ENCODE assay signal across 13 cellular contexts in the genomic region with DNA sequence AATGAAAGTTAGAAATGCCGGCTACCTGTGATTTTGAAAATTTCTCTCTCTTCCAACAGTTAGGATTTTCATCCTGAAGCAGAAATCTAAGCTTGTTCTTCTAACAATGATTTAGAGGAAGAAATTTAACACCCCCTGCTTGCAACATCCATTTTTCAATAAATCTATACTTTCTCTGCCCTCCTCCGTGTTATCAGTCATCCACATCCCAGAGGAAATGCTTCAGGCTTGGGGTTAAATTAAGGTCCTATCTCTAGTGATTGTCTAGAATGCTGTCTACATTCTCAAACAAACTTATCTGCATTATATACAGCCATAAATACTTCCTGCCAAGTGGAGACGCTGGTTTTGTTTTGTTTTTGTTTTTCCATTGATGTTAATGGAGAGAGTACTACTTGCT.
DNase-seq lines count a peak whose midpoint lies in the region; ATAC-seq and TF ChIP-seq lines count a peak whose summit lies in the region.
"Had no signal": no experiment of that assay in that cellular context is flagged by ENCODE, and none has a peak within 500 bp of the region (broad histone marks: within the 10 kb centered on the region; RNA-seq: fewer than 3 reads in every experiment).

No MANE protein-coding gene starts in this region.

- intact Hi-C loops in OCI-LY7 (cut with micrococcal nuclease; ENCODE audit: unreplicated experiment), result no loop called here
- intact Hi-C loops in dorsolateral prefrontal cortex (cut with DNase I), result no loop called here

- H3K9ac ChIP-seq in GM23248, result no peak overlapping the region

- no peak for TF ChIP-seq CTCF in OCI-LY7 (conservative IDR thresholded peaks at IDR 0.05; ENCODE audit: low read length)
- TF ChIP-seq CTCF in dorsolateral prefrontal cortex (IDR thresholded peaks at IDR 0.05 in 54 of 56, conservative IDR thresholded peaks at IDR 0.05 in 2 of 56; ENCODE audit: low read depth in 1 of 56, partially characterized antibody in 56 of 56), result no peak
- no peak for TF ChIP-seq CTCF in osteoblast (IDR thresholded peaks at IDR 0.05; ENCODE audit: extremely low read depth, low read depth, low read length)

- H3K9me2 ChIP-seq in GM23248 (ENCODE audit: insufficient read depth), result no peaks in the 10 kb centered on the region
- H3K9me2 ChIP-seq in OCI-LY7 (ENCODE audit: insufficient read depth, low read length), result no peaks in the 10 kb centered on the region

- H3K79me2 ChIP-seq in GM23248 (ENCODE audit: insufficient read depth), result no peaks in the 10 kb centered on the region
- H3K79me2 ChIP-seq in OCI-LY7 (ENCODE audit: insufficient read depth, low read depth, low read length), result no peaks in the 10 kb centered on the region
- no peaks in the 10 kb centered on the region for H3K79me2 ChIP-seq in osteoblast (ENCODE audit: insufficient read depth, low read length)

- in situ Hi-C loops in GM23248 (cut with MboI), result no loop called here

- no peaks in the 10 kb centered on the region for H3K27me3 ChIP-seq in GM23248 (replicated peaks; ENCODE audit: insufficient read depth)
- no peaks in the 10 kb centered on the region for H3K27me3 ChIP-seq in dorsolateral prefrontal cortex
- no peaks in the 10 kb centered on the region for H3K27me3 ChIP-seq in osteoblast (ENCODE audit: insufficient read depth, low read length)
- H3K27me3 ChIP-seq: neutrophil had no signal

- no peak overlapping the region for H2AFZ ChIP-seq in GM23248
- H2AFZ ChIP-seq in OCI-LY7 (ENCODE audit: low read length), result no peak overlapping the region
- peak overlapping the region; percentile 11 for H2AFZ ChIP-seq in osteoblast (ENCODE audit: low read length)

- BruUV-seq in OCI-LY7 (replicated peaks; lab: Mats Ljungman, UMichigan), result no TSS peak

- H3K4me2 ChIP-seq in GM23248 (ENCODE audit: unreplicated experiment) (peak overlapping the region; percentile 16), OCI-LY7 (ENCODE audit: low read length) (peak overlapping the region; percentile 32), osteoblast (ENCODE audit: insufficient read depth, low read length) (peak overlapping the region; percentile 35)

- POLR2A ChIA-PET in OCI-LY7 (lab: Charles Lee), result interaction anchor here (0.9 kb wide), 1 partner anchor 9 kb away, joined by 3 read pairs; no protein-coding TSS in a partner anchor

- H3K36me3 ChIP-seq in GM23248 (ENCODE audit: low read depth) (no peaks in the 10 kb centered on the region), OCI-LY7 (ENCODE audit: insufficient read depth, low read length) (no peaks in the 10 kb centered on the region), osteoblast (ENCODE audit: insufficient read depth, low read length) (no peaks in the 10 kb centered on the region)
- H3K36me3 ChIP-seq: neutrophil had no signal

- DNase-seq in GM23248 (no peak), OCI-LY7 (ENCODE audit: low spot score) (no peak), dorsolateral prefrontal cortex (no peak), osteoblast (ENCODE audit: insufficient read length, low spot score, missing footprints) (no peak), epidermal melanocyte (ENCODE audit: insufficient read length, low spot score) (no peak), globus pallidus (ENCODE audit: low spot score) (no peak)
- DNase-seq in activated CD4-positive, CD25-positive, alpha-beta regulatory T cell (lab: John Stamatoyannopoulos, UW), result no peak
- DNase-seq: activated CD4-positive, alpha-beta T cell treated with anti-CD3 and anti-CD28 coated beads, Interleukin-2, amount 50 U/mL, for 4 hours; activated effector memory CD4-positive, alpha-beta T cell treated with Interleukin-2 at 50 U/mL for 16 hours; CD8-positive, alpha-beta memory T cell; NCI-H1048 had no signal

- H3K4me3 ChIP-seq in GM23248, result no peak overlapping the region
- no peak overlapping the region for H3K4me3 ChIP-seq in OCI-LY7 (ENCODE audit: low read depth, low read length, poor library complexity, severe bottlenecking)
- peak overlapping the region in 31 of 59 donors; percentile 0 to 51 (median 24) for H3K4me3 ChIP-seq in dorsolateral prefrontal cortex
- H3K4me3 ChIP-seq in osteoblast (ENCODE audit: insufficient read depth, low read length), result no peak overlapping the region

- H3K27ac ChIP-seq in GM23248 (no peak overlapping the region), OCI-LY7 (ENCODE audit: low read depth, low read length, poor library complexity, severe bottlenecking) (no peak overlapping the region), dorsolateral prefrontal cortex (peak overlapping the region in 2 of 59 donors; percentile 8 to 21), osteoblast (ENCODE audit: low read depth, low read length) (no peak overlapping the region)
- H3K27ac ChIP-seq: neutrophil had no signal

- 59 to 60% methylated on average over 3 of the region's 3 CpGs for WGBS in GM23248 (ENCODE audit: low coverage in 1 of 2, low lambda C conversion rate in 2 of 2, missing lambda C conversion rate in 2 of 2), 2 experiments

- no peaks in the 10 kb centered on the region for H3F3A ChIP-seq in GM23248 (ENCODE audit: insufficient read depth)

- ATAC-seq in GM19395 (IDR thresholded peaks at IDR 0.05; ENCODE audit: unreplicated experiment), result no peak

- H3K4me1 ChIP-seq in GM23248 (ENCODE audit: insufficient read depth), result peaks cover 14% of the 10 kb centered on the region
- no peaks in the 10 kb centered on the region for H3K4me1 ChIP-seq in OCI-LY7 (ENCODE audit: insufficient read depth, low read length, poor library complexity, severe bottlenecking)
- H3K4me1 ChIP-seq in osteoblast (ENCODE audit: insufficient read depth, low read length), result peaks cover 16% of the 10 kb centered on the region

- H4K20me1 ChIP-seq in GM23248 (ENCODE audit: insufficient read depth), result no peaks in the 10 kb centered on the region
- no peaks in the 10 kb centered on the region for H4K20me1 ChIP-seq in OCI-LY7 (ENCODE audit: insufficient read depth, low read length)
- H4K20me1 ChIP-seq in osteoblast (ENCODE audit: insufficient read depth, low read length), result no peaks in the 10 kb centered on the region

- H3K9me3 ChIP-seq in GM23248 (ENCODE audit: low read depth) (no peaks in the 10 kb centered on the region), OCI-LY7 (ENCODE audit: low read length) (no peaks in the 10 kb centered on the region), osteoblast (ENCODE audit: low read depth, low read length) (no peaks in the 10 kb centered on the region)
- H3K9me3 ChIP-seq: neutrophil had no signal

- CTCF ChIA-PET in OCI-LY7 (lab: Charles Lee; ENCODE audit: unreplicated experiment), result no interaction called here

Comparison
In these comparisons a context has a peak if more than half of its experiments do, and no peak if none do; other contexts are left out.
1. H3K4me3 ChIP-seq: peak in dorsolateral prefrontal cortex (31 of 59); none in GM23248 (single experiment), OCI-LY7 (single experiment) and osteoblast (single experiment).
2. Peak in every context shown above with its lines, with median percentiles within 50 percentile points of each other: H3K4me2 ChIP-seq.